In the genomic region with DNA sequence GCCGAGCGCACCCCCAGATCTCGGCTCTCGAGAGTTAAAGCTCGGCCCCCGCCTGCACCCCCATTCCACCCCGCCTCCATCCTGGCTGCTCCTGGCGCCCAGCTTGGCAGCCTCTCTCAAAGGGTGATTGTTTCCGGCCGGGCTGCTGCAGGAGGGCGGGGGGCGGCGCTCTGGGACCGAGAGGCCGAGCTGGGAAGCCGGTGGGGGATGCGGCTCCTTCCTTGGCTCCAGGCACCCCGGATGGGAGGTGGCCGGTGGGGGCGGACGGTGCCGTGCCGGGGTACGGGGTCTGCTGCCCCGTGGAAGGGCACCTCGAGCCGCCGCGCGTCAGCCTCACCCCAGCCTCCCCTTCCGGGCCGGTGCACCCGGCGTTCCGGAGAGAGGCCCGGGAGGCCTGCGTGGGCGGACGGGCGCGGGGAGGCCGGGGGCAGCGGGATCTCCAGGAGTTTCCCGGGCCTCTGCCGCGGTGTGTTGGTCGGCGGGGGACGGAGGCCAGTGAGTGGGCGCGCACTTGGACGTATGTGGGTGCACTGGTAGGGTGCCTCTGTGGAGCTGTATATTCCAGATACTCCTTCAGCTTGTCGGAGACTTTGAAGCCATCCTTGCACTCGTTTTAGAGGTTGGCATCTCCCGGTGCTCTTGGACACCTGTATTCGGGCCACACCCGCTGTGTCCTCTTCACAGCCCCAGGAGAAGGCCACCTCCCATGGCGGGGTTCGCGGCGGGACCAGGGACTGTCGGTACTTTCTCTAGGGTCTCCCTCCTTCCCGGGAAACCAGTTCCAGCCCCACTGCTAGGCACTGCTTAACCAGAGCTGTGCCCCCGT, we compare ENCODE assay signal across 1 cellular context.
TF ChIP-seq lines count a peak whose summit lies in the region.

No MANE protein-coding gene starts in this region.

TF ChIP-seq in A549, 52 proteins besides CTCF, POLR2A, EP300 and RAD21 (continued from another document):
- TF ChIP-seq, protein P1, sequence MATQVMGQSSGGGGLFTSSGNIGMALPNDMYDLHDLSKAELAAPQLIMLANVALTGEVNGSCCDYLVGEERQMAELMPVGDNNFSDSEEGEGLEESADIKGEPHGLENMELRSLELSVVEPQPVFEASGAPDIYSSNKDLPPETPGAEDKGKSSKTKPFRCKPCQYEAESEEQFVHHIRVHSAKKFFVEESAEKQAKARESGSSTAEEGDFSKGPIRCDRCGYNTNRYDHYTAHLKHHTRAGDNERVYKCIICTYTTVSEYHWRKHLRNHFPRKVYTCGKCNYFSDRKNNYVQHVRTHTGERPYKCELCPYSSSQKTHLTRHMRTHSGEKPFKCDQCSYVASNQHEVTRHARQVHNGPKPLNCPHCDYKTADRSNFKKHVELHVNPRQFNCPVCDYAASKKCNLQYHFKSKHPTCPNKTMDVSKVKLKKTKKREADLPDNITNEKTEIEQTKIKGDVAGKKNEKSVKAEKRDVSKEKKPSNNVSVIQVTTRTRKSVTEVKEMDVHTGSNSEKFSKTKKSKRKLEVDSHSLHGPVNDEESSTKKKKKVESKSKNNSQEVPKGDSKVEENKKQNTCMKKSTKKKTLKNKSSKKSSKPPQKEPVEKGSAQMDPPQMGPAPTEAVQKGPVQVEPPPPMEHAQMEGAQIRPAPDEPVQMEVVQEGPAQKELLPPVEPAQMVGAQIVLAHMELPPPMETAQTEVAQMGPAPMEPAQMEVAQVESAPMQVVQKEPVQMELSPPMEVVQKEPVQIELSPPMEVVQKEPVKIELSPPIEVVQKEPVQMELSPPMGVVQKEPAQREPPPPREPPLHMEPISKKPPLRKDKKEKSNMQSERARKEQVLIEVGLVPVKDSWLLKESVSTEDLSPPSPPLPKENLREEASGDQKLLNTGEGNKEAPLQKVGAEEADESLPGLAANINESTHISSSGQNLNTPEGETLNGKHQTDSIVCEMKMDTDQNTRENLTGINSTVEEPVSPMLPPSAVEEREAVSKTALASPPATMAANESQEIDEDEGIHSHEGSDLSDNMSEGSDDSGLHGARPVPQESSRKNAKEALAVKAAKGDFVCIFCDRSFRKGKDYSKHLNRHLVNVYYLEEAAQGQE (IDR thresholded peaks at IDR 0.05) = no peak
- TF ChIP-seq MAFK (IDR thresholded peaks at IDR 0.05; ENCODE audit: partially characterized antibody) = no peak
- TF ChIP-seq, protein P2, sequence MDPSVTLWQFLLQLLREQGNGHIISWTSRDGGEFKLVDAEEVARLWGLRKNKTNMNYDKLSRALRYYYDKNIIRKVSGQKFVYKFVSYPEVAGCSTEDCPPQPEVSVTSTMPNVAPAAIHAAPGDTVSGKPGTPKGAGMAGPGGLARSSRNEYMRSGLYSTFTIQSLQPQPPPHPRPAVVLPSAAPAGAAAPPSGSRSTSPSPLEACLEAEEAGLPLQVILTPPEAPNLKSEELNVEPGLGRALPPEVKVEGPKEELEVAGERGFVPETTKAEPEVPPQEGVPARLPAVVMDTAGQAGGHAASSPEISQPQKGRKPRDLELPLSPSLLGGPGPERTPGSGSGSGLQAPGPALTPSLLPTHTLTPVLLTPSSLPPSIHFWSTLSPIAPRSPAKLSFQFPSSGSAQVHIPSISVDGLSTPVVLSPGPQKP (IDR thresholded peaks at IDR 0.05; ENCODE audit: low read depth, low read length) = no peak
- no peak for TF ChIP-seq RCOR1 (IDR thresholded peaks at IDR 0.05; ENCODE audit: low read depth, low read length)
- no peak for TF ChIP-seq JUN (IDR thresholded peaks at IDR 0.05)
- no peak for TF ChIP-seq FOSB (CRISPR knock-in tag; IDR thresholded peaks at IDR 0.05)
- TF ChIP-seq CBX8 (IDR thresholded peaks at IDR 0.05) = no peak
- no peak for TF ChIP-seq SREBF2 (IDR thresholded peaks at IDR 0.05)
